Comparison of ENCODE assay signal across 1 cellular context in the genomic region with DNA sequence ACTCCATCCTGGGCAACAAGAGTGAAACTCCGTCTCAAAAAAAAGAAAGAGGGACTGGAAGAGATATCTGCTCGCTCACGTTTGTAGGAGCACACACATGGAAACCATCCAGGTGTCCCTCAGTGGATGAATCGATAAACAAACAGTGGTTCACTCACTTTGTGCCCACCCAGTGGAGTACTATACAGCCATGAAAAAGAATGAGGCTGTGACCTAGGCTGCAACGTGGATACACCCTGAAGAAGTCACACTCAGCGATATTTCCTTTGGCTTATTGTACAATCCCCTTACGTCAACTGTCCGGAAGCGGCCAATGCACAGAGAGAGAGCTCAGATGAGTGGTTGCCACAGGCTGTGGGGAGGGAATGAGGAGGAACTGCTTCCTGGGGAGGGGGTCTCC.
TF ChIP-seq lines count a peak whose summit lies in the region.

No MANE protein-coding gene starts in this region.

TF ChIP-seq in HEK293, 187 proteins besides CTCF, POLR2A, EP300 and RAD21:
- TF ChIP-seq, protein P1, sequence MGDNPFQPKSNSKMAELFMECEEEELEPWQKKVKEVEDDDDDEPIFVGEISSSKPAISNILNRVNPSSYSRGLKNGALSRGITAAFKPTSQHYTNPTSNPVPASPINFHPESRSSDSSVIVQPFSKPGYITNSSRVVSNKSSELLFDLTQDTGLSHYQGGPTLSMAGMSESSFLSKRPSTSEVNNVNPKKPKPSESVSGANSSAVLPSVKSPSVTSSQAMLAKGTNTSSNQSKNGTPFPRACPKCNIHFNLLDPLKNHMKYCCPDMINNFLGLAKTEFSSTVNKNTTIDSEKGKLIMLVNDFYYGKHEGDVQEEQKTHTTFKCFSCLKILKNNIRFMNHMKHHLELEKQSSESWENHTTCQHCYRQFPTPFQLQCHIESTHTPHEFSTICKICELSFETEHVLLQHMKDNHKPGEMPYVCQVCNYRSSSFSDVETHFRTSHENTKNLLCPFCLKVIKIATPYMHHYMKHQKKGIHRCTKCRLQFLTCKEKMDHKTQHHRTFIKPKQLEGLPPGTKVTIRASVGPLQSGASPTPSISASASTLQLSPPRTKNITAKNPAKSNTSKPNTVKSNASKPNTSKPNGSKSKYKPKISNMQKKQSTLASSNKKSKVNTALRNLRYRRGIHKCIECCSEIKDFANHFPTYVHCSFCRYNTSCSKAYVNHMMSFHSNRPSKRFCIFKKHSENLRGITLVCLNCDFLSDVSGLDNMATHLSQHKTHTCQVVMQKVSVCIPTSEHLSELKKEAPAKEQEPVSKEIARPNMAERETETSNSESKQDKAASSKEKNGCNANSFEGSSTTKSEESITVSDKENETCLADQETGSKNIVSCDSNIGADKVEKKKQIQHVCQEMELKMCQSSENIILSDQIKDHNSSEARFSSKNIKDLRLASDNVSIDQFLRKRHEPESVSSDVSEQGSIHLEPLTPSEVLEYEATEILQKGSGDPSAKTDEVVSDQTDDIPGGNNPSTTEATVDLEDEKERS (tag by site-specific recombination; IDR thresholded peaks at IDR 0.05), result 0 out of 2 replicates have a peak, but pooled peaks have one; percentile 30
- TF ChIP-seq ZNF121 (tag by site-specific recombination; IDR thresholded peaks at IDR 0.05) (no peak), ZBTB8A (tag by site-specific recombination; IDR thresholded peaks at IDR 0.05) (no peak), ZNF37A (tag by site-specific recombination; IDR thresholded peaks at IDR 0.05) (no peak), ZNF146 (tag by site-specific recombination; IDR thresholded peaks at IDR 0.05) (peak; percentile 99)
- TF ChIP-seq, protein P2, sequence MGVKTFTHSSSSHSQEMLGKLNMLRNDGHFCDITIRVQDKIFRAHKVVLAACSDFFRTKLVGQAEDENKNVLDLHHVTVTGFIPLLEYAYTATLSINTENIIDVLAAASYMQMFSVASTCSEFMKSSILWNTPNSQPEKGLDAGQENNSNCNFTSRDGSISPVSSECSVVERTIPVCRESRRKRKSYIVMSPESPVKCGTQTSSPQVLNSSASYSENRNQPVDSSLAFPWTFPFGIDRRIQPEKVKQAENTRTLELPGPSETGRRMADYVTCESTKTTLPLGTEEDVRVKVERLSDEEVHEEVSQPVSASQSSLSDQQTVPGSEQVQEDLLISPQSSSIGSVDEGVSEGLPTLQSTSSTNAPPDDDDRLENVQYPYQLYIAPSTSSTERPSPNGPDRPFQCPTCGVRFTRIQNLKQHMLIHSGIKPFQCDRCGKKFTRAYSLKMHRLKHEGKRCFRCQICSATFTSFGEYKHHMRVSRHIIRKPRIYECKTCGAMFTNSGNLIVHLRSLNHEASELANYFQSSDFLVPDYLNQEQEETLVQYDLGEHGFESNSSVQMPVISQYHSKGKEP (tag by site-specific recombination; IDR thresholded peaks at IDR 0.05), result no peak
- TF ChIP-seq, protein P3, sequence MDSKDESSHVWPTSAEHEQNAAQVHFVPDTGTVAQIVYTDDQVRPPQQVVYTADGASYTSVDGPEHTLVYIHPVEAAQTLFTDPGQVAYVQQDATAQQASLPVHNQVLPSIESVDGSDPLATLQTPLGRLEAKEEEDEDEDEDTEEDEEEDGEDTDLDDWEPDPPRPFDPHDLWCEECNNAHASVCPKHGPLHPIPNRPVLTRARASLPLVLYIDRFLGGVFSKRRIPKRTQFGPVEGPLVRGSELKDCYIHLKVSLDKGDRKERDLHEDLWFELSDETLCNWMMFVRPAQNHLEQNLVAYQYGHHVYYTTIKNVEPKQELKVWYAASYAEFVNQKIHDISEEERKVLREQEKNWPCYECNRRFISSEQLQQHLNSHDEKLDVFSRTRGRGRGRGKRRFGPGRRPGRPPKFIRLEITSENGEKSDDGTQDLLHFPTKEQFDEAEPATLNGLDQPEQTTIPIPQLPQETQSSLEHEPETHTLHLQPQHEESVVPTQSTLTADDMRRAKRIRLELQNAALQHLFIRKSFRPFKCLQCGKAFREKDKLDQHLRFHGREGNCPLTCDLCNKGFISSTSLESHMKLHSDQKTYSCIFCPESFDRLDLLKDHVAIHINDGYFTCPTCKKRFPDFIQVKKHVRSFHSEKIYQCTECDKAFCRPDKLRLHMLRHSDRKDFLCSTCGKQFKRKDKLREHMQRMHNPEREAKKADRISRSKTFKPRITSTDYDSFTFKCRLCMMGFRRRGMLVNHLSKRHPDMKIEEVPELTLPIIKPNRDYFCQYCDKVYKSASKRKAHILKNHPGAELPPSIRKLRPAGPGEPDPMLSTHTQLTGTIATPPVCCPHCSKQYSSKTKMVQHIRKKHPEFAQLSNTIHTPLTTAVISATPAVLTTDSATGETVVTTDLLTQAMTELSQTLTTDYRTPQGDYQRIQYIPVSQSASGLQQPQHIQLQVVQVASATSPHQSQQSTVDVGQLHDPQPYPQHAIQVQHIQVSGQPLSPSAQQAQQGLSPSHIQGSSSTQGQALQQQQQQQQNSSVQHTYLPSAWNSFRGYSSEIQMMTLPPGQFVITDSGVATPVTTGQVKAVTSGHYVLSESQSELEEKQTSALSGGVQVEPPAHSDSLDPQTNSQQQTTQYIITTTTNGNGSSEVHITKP (tag by site-specific recombination; IDR thresholded peaks at IDR 0.05), result no peak
TF ChIP-seq in HEK293: peak in this region for 2.
